ENCODE assay signal across 22 cellular contexts in genomic region chr2:54298511-54298910, GRCh38. TPM values are rescaled to one million over a fixed set of nuclear protein-coding genes. Genes with fewer than 3 reads are reported as not detected.
A peak's percentile ranks its signal among the peaks of the same experiment; 100 is the strongest.
DNase-seq lines count a peak whose midpoint lies in the region; ATAC-seq, FAIRE-seq and TF ChIP-seq lines count a peak whose summit lies in the region.
"Had no signal": no experiment of that assay in that cellular context is flagged by ENCODE, and none has a peak within 500 bp of the region (broad histone marks: within the 10 kb centered on the region; RNA-seq: fewer than 3 reads in every experiment).

No MANE protein-coding gene starts in this region.

- no peaks in the 10 kb centered on the region for H3F3A ChIP-seq in GM23338 (replicated peaks; ENCODE audit: low read depth)

- TF ChIP-seq RAD21 in K562 (CRISPR knock-in tag; conservative IDR thresholded peaks at IDR 0.05 in 1 of 2, IDR thresholded peaks at IDR 0.05 in 1 of 2): no peak

- CTCF ChIA-PET in K562 (lab: Yijun Ruan, JAX; ENCODE audit: low intra/inter-chr PET ratio): no interaction called here

- TF ChIP-seq CTCF in GM23338 (conservative IDR thresholded peaks at IDR 0.05; ENCODE audit: low read depth in 2 of 2) (no peak), K562 (IDR thresholded peaks at IDR 0.05 in 2 of 3, conservative IDR thresholded peaks at IDR 0.05 in 1 of 3; ENCODE audit: insufficient read depth in 2 of 3, low read depth in 1 of 3, low read length in 3 of 3) (no peak), psoas muscle (IDR thresholded peaks at IDR 0.05) (no peak)

- TF ChIP-seq POLR2A in K562 (conservative IDR thresholded peaks at IDR 0.05) (no peak), H54 (IDR thresholded peaks at IDR 0.05; ENCODE audit: low read depth, low read length) (no peak)

- H3K4me1 ChIP-seq in GM23338 (ENCODE audit: insufficient read depth) (peaks cover 11% of the 10 kb centered on the region), K562 (replicated peaks in 1 of 2; ENCODE audit: control insufficient read depth in 2 of 2, insufficient read depth in 2 of 2, low read length in 2 of 2) (no peaks in the 10 kb centered on the region), psoas muscle (peaks cover 4% of the 10 kb centered on the region), Karpas-422 (ENCODE audit: low read length) (peaks cover 2% of the 10 kb centered on the region)
- H3K4me1 ChIP-seq: BE2C had no signal

- H3K27ac ChIP-seq in GM23338 (ENCODE audit: low read depth): no peak overlapping the region
- H3K27ac ChIP-seq in K562 (ENCODE audit: extremely low read depth, low read depth, low read length): no peak overlapping the region
- H3K27ac ChIP-seq in psoas muscle: no peak overlapping the region
- H3K27ac ChIP-seq in Karpas-422 (ENCODE audit: low read length): no peak overlapping the region
- H3K27ac ChIP-seq: C4-2B had no signal

- H3K9me3 ChIP-seq in K562 (replicated peaks; ENCODE audit: control insufficient read depth, insufficient read depth, low read depth, low read length) (no peaks in the 10 kb centered on the region), psoas muscle (no peaks in the 10 kb centered on the region), Karpas-422 (ENCODE audit: low read length) (no peaks in the 10 kb centered on the region)
- H3K9me3 ChIP-seq: BE2C had no signal

- WGBS in K562 (ENCODE audit: insufficient coverage, low coverage, missing lambda C conversion rate): 3% methylated on average over 5 of the region's 5 CpGs
- 58 to 80% (median 61%) methylated on average over 5 of the region's 5 CpGs for WGBS in psoas muscle, 3 donors

- POLR2A ChIA-PET in K562 (lab: Yijun Ruan, JAX): interaction anchor here (0.6 kb wide), 1 partner anchor 909 kb away, joined by 4 read pairs; no protein-coding TSS in a partner anchor

- H3K9me1 ChIP-seq in K562 (ENCODE audit: control insufficient read depth, insufficient read depth, low read length): no peaks in the 10 kb centered on the region

- H3K4me2 ChIP-seq in GM23338: no peak overlapping the region
- no peak overlapping the region for H3K4me2 ChIP-seq in K562 (ENCODE audit: insufficient read depth, low read length)
- no peak overlapping the region for H3K4me2 ChIP-seq in Karpas-422 (ENCODE audit: low read depth, low read length, poor library complexity, severe bottlenecking)

- TF ChIP-seq EP300 in K562 (IDR thresholded peaks at IDR 0.05; ENCODE audit: low read length): no peak

- H3K4me3 ChIP-seq in GM23338 (no peak overlapping the region), K562 (no peak overlapping the region), psoas muscle (no peak overlapping the region), Karpas-422 (ENCODE audit: low read length) (no peak overlapping the region)

- H3K36me3 Mint-ChIP-seq in GM23338 (ENCODE audit: low read depth): no peaks in the 10 kb centered on the region

- H3K9me2 ChIP-seq in GM23338 (ENCODE audit: insufficient read depth): no peaks in the 10 kb centered on the region
- H3K9me2 ChIP-seq in Karpas-422 (replicated peaks; ENCODE audit: insufficient read depth, low read length): no peaks in the 10 kb centered on the region

- H3K9me3 Mint-ChIP-seq in GM23338: no peaks in the 10 kb centered on the region; the same call in 2 of the 3 replicates
- H3K9me3 Mint-ChIP-seq: CD4-positive, alpha-beta memory T cell; HFFc6 had no signal

- no TSS peak for BruUV-seq in K562 (replicated peaks; lab: Mats Ljungman, UMichigan)

- H4K20me1 ChIP-seq in GM23338 (replicated peaks; ENCODE audit: insufficient read depth) (no peaks in the 10 kb centered on the region), K562 (replicated peaks; ENCODE audit: control insufficient read depth, insufficient read depth, low read length) (no peaks in the 10 kb centered on the region), Karpas-422 (ENCODE audit: insufficient read depth, low read depth, low read length) (no peaks in the 10 kb centered on the region)

- no peaks in the 10 kb centered on the region for H3K36me3 ChIP-seq in GM23338 (ENCODE audit: insufficient read depth)
- no peaks in the 10 kb centered on the region for H3K36me3 ChIP-seq in K562 (ENCODE audit: control insufficient read depth, insufficient read depth, low read length)
- no peaks in the 10 kb centered on the region for H3K36me3 ChIP-seq in psoas muscle (ENCODE audit: insufficient read depth in 1 of 2, low read depth in 1 of 2)
- H3K36me3 ChIP-seq in Karpas-422 (ENCODE audit: insufficient read depth, low read length): no peaks in the 10 kb centered on the region
- H3K36me3 ChIP-seq: BE2C had no signal

- peak overlapping the region; percentile 38; the same call in 1 of the 2 replicates for H2AFZ ChIP-seq in GM23338
- H2AFZ ChIP-seq in K562 (ENCODE audit: low read depth, low read length): no peak overlapping the region
- no peak overlapping the region for H2AFZ ChIP-seq in Karpas-422 (ENCODE audit: low read length)

- no peak overlapping the region for H3K9ac ChIP-seq in K562 (ENCODE audit: insufficient read depth in 1 of 2, low read depth in 2 of 2, low read length in 2 of 2)
- no peak overlapping the region for H3K9ac ChIP-seq in Karpas-422 (ENCODE audit: low read length)

- H3K4me3 Mint-ChIP-seq in GM23338: no peak overlapping the region
- H3K4me3 Mint-ChIP-seq: CD4-positive, alpha-beta memory T cell; HFFc6; IgD-negative memory B cell had no signal

- DNase-seq in GM23338 (ENCODE audit: low spot score): no peak
- peak; percentile 32 for DNase-seq in LHCN-M2 (ENCODE audit: low read depth)
- no peak for DNase-seq in K562 (ENCODE audit: extremely low read depth in 1 of 4, low spot score in 3 of 4)
- DNase-seq in psoas muscle: no peak
- no peak for DNase-seq in Karpas-422
- DNase-seq in H54 (ENCODE audit: insufficient read length, low spot score): no peak
- DNase-seq in NCI-H524 treated with DMSO at 0.1 percent for 48 hours (lab: John Stamatoyannopoulos, UW): no peak
- DNase-seq: BE2C; CD4-positive, alpha-beta memory T cell; COR-L47; DMS153; DMS79 treated with DMSO at 0.1 percent for 48 hours; GOT3; HCEC 1CT; HFFc6 had no signal

- H3K27me3 ChIP-seq in GM23338 (ENCODE audit: insufficient read depth) (no peaks in the 10 kb centered on the region), K562 (ENCODE audit: control insufficient read depth in 2 of 2, insufficient read depth in 2 of 2, low read length in 2 of 2) (no peaks in the 10 kb centered on the region), psoas muscle (ENCODE audit: insufficient read depth in 3 of 3, low read length in 2 of 3) (no peaks in the 10 kb centered on the region), Karpas-422 (ENCODE audit: low read length) (no peaks in the 10 kb centered on the region)
- H3K27me3 ChIP-seq: BE2C had no signal

- no peaks in the 10 kb centered on the region for H3K27me3 Mint-ChIP-seq in GM23338 (ENCODE audit: insufficient read depth, low read depth, poor library complexity)
- H3K27me3 Mint-ChIP-seq: CD4-positive, alpha-beta memory T cell; IgD-negative memory B cell had no signal

- H3K4me1 Mint-ChIP-seq in GM23338: peaks cover 9% of the 10 kb centered on the region
- H3K4me1 Mint-ChIP-seq: IgD-negative memory B cell had no signal

- FAIRE-seq in K562 (lab: Jason Lieb, UNC) (no peak), H54 (lab: Jason Lieb, UNC) (no peak)
- FAIRE-seq: A204.1, D721Med, G401.6, GM12891 had no signal

- H3K27ac Mint-ChIP-seq in GM23338: no peak overlapping the region
- H3K27ac Mint-ChIP-seq: CD4-positive, alpha-beta memory T cell; HFFc6; IgD-negative memory B cell had no signal

- intact Hi-C loops in K562 (cut with micrococcal nuclease) (no loop called here), psoas muscle (cut with DNase I) (no loop called here)

- in situ Hi-C loops in K562 (cut with MboI): no loop called here

- no peak for ATAC-seq in GM23338
- no peak for ATAC-seq in K562
- ATAC-seq in psoas muscle: peak; percentile 53 to 84 (median 64)

- H3K79me2 ChIP-seq in GM23338 (replicated peaks; ENCODE audit: insufficient read depth) (no peaks in the 10 kb centered on the region), K562 (ENCODE audit: control insufficient read depth, insufficient read depth, low read length) (no peaks in the 10 kb centered on the region), Karpas-422 (ENCODE audit: low read length) (no peaks in the 10 kb centered on the region)

TF ChIP-seq in GM23338, 12 proteins besides CTCF, POLR2A, EP300 and RAD21 (continues in another document):
- TF ChIP-seq ZNF114 (CRISPR knock-in tag; IDR thresholded peaks at IDR 0.05) (no peak), POLR2AphosphoS5 (IDR thresholded peaks at IDR 0.05; ENCODE audit: low read depth) (no peak), EZH2phosphoT487 (IDR thresholded peaks at IDR 0.05; ENCODE audit: unreplicated experiment) (no peak)

TF ChIP-seq in K562, 482 proteins besides CTCF, POLR2A, EP300 and RAD21 (continues in another document):
- TF ChIP-seq ZNF316 (IDR thresholded peaks at IDR 0.05) (peak; percentile 77), MAFF (IDR thresholded peaks at IDR 0.05; ENCODE audit: low read length) (peak; percentile 37; the same call in 1 of the 2 replicates), C11orf30 (IDR thresholded peaks at IDR 0.05; ENCODE audit: low read depth) (peak; percentile 75), MAFK (IDR thresholded peaks at IDR 0.05; ENCODE audit: low read length) (peak; percentile 71), ZNF347 (CRISPR knock-in tag; IDR thresholded peaks at IDR 0.05; ENCODE audit: low read depth) (no peak)

RNA-seq across cellular contexts. Expression of gene TSPYL6, which starts 42.5 kb away (rescaled TPM):
- not detected in 2 replicates for total RNA-seq in GM23338 (2014; rRNA removed; shearing (Covaris generic))
- polyA plus RNA-seq in GM23338 (2016; fragmentation: Nextera tagmentation; extraction: Ambion mirVana): not detected in 2 replicates
- total RNA-seq in LHCN-M2 (2014; rRNA removed): not detected in 2 replicates
- polyA plus RNA-seq in LHCN-M2 (2012): not detected
- 24.7 and 33.3 TPM in 2 replicates for total RNA-seq in K562 (2011; cell fraction: chromatin; rRNA removed; ENCODE audit: low replicate concordance)
- 15.7 and 23.2 TPM in 2 replicates for total RNA-seq in K562 (2011; cell fraction: nucleolus; rRNA removed)
- 29.8 and 32.1 TPM in 2 replicates for total RNA-seq in K562 (2011; cell fraction: nucleoplasm; rRNA removed)
- 8.7 and 12.7 TPM in 2 replicates for total RNA-seq in K562 (2014; rRNA removed)
- total RNA-seq in K562 (2014; rRNA removed; fragmentation: Illumina TruSeq; extraction: Trizol): 9.8 and 10.1 TPM in 2 replicates
- 7.6 TPM in 2 replicates for total RNA-seq in K562 (2015; rRNA removed; fragmentation: Illumina TruSeq; extraction: Trizol)
- total RNA-seq in K562 (2021): 8.8 and 9.4 TPM in 2 replicates
- 1.7 and 2.2 TPM in 2 replicates for polyA plus RNA-seq in K562 (2011; rRNA removed)
- 1.2 and 1.8 TPM in 2 replicates for polyA plus RNA-seq in K562 (2011; cell fraction: cytosol; rRNA removed)
- polyA plus RNA-seq in K562 (2011; cell fraction: nucleus; rRNA removed): 2.7 and 3.1 TPM in 2 replicates
- polyA plus RNA-seq in K562 (2012): 6.3 and 10.7 TPM in 2 replicates
- polyA plus RNA-seq in K562 (2014; fragmentation: Illumina TruSeq; extraction: Trizol): 8.3 and 8.4 TPM in 2 replicates
- 1 to 10 TPM; 1.5 to 1.8 TPM for polyA plus RNA-seq in K562 (2014; fragmentation: Nextera tagmentation; extraction: Ambion mirVana)
- polyA plus RNA-seq in K562 (2014; rRNA removed): 6.2 and 7.1 TPM in 2 replicates
- polyA minus RNA-seq in K562 (2011; rRNA and poly(A)+ RNA removed): 3.1 and 4.5 TPM in 2 replicates
- polyA minus RNA-seq in K562 (2011; cell fraction: cytosol; rRNA and poly(A)+ RNA removed): 1.1 and 1.5 TPM in 2 replicates
- 4.8 and 7.9 TPM in 2 replicates for polyA minus RNA-seq in K562 (2011; cell fraction: nucleus; rRNA and poly(A)+ RNA removed)
- total RNA-seq in psoas muscle: not detected
- under 1 TPM in 1 of 3 donors, not detected in 2; 0.05 TPM for polyA plus RNA-seq in psoas muscle
- 0.60 TPM in 1 of 2 replicates, not detected in the other for total RNA-seq in Karpas-422 (2014; rRNA removed; shearing (Covaris generic); ENCODE audit: low replicate concordance)
- total RNA-seq: CD4-positive, alpha-beta memory T cell; HFFc6 had no signal
- polyA plus RNA-seq: AG04450; CD4-positive, alpha-beta memory T cell; IgD-negative memory B cell had no signal

Comparison
In these comparisons a context has a peak if more than half of its experiments do, and no peak if none do; other contexts are left out.
1. ATAC-seq: peak in psoas muscle (4 of 4); none in GM23338 (single experiment) and K562 (single experiment).